7 cellular contexts compared by ENCODE assay signal in genomic region chr12:96501139-96501741, GRCh38. TPM values are rescaled to one million over a fixed set of nuclear protein-coding genes. Genes with fewer than 3 reads are reported as not detected.
A peak's percentile ranks its signal among the peaks of the same experiment; 100 is the strongest.
DNase-seq lines count a peak whose midpoint lies in the region; ATAC-seq and TF ChIP-seq lines count a peak whose summit lies in the region.

No MANE protein-coding gene starts in this region.

- peaks cover 40% of the 10 kb centered on the region for H3K4me1 Mint-ChIP-seq in activated CD4-positive, alpha-beta T cell treated with anti-CD3 and anti-CD28 coated beads, Interleukin-2, amount 10 ng/mL, durations not matched to agents 24 days and 14 days

- peak; percentile 69 for ATAC-seq in GM18508 (IDR thresholded peaks at IDR 0.05; ENCODE audit: insufficient read depth, unreplicated experiment)
- ATAC-seq in psoas muscle, result peak in 2 of 4 donors; percentile 61 to 72

- H3K36me3 Mint-ChIP-seq in activated CD4-positive, alpha-beta T cell treated with anti-CD3 and anti-CD28 coated beads, Interleukin-2, amount 10 ng/mL, durations not matched to agents 24 days and 14 days (ENCODE audit: low read depth), result peaks cover 2% of the 10 kb centered on the region

- H3K27me3 ChIP-seq in psoas muscle (ENCODE audit: insufficient read depth in 3 of 3, low read length in 2 of 3), result no peaks in the 10 kb centered on the region

- H3K36me3 ChIP-seq in psoas muscle (ENCODE audit: insufficient read depth in 1 of 2, low read depth in 1 of 2), result no peaks in the 10 kb centered on the region

- H3K4me3 ChIP-seq in fibroblast of mammary gland (ENCODE audit: control insufficient read depth, low read depth, low read length) (no peak overlapping the region), psoas muscle (no peak overlapping the region)

- intact Hi-C loops in activated CD4-positive, alpha-beta T cell treated with anti-CD3 and anti-CD28 coated beads, Interleukin-2, amount 10 ng/mL, durations not matched to agents 24 days and 14 days (cut with micrococcal nuclease), result loop anchor here (2.0 to 5.0 kb wide), 3 partner anchors 16 to 304 kb away; partner anchors contain the start of gene CDK17
- intact Hi-C loops in psoas muscle (cut with DNase I), result no loop called here

- peaks cover 8% of the 10 kb centered on the region for H3K9me3 Mint-ChIP-seq in activated CD4-positive, alpha-beta T cell treated with anti-CD3 and anti-CD28 coated beads, Interleukin-2, amount 10 ng/mL, durations not matched to agents 24 days and 14 days

- peak overlapping the region; percentile 27 for H3K27ac ChIP-seq in psoas muscle

- H3K27ac Mint-ChIP-seq in activated CD4-positive, alpha-beta T cell treated with anti-CD3 and anti-CD28 coated beads, Interleukin-2, amount 10 ng/mL, durations not matched to agents 24 days and 14 days, result peak overlapping the region; percentile 82

- WGBS in psoas muscle, 3 donors, result 32 to 35% (median 34%) methylated on average over 5 of the region's 5 CpGs

- peaks cover 5% of the 10 kb centered on the region for H3K4me1 ChIP-seq in psoas muscle

- DNase-seq in H4 (ENCODE audit: low spot score) (peak; percentile 94), LHCN-M2 (ENCODE audit: low read depth) (peak; percentile 78), fibroblast of mammary gland (ENCODE audit: low read depth) (peak; percentile 72), psoas muscle (peak in 1 of 2 donors; percentile 46), NCI-H1048 (lab: John Stamatoyannopoulos, UW) (no peak)
- DNase-seq in activated CD4-positive, alpha-beta T cell treated with anti-CD3 and anti-CD28 coated beads, Interleukin-2, amount 10 ng/mL, durations not matched to agents 24 days and 14 days, result peak; percentile 81

- peak overlapping the region; percentile 51 for H3K4me3 Mint-ChIP-seq in activated CD4-positive, alpha-beta T cell treated with anti-CD3 and anti-CD28 coated beads, Interleukin-2, amount 10 ng/mL, durations not matched to agents 24 days and 14 days

- H3K9me3 ChIP-seq in psoas muscle, result no peaks in the 10 kb centered on the region

- no peaks in the 10 kb centered on the region for H3K27me3 Mint-ChIP-seq in activated CD4-positive, alpha-beta T cell treated with anti-CD3 and anti-CD28 coated beads, Interleukin-2, amount 10 ng/mL, durations not matched to agents 24 days and 14 days

- no peak for TF ChIP-seq CTCF in fibroblast of mammary gland (conservative IDR thresholded peaks at IDR 0.05; ENCODE audit: control insufficient read depth, insufficient read depth, low read depth, low read length)
- no peak for TF ChIP-seq CTCF in psoas muscle (IDR thresholded peaks at IDR 0.05)

RNA-seq across cellular contexts. Expression of gene CFAP54, which starts 11.9 kb away (rescaled TPM):
- total RNA-seq in H4 (2014; rRNA removed; shearing (Covaris generic)), result 0.64 and 1.8 TPM in 2 replicates
- total RNA-seq in LHCN-M2 (2014; rRNA removed), result 1.1 and 3.4 TPM in 2 replicates
- polyA plus RNA-seq in LHCN-M2 (2012), result 0.26 TPM
- total RNA-seq in activated CD4-positive, alpha-beta T cell treated with anti-CD3 and anti-CD28 coated beads, Interleukin-2, amount 10 ng/mL, durations not matched to agents 24 days and 14 days, result 0.09 TPM in 2 replicates
- total RNA-seq in psoas muscle, result under 1 TPM in 2 of 4 donors, not detected in 2; 0.13 to 0.14 TPM
- polyA plus RNA-seq in psoas muscle, result under 1 TPM in 2 of 3 donors, not detected in 1; 0.03 to 0.04 TPM
